In the genomic region with DNA sequence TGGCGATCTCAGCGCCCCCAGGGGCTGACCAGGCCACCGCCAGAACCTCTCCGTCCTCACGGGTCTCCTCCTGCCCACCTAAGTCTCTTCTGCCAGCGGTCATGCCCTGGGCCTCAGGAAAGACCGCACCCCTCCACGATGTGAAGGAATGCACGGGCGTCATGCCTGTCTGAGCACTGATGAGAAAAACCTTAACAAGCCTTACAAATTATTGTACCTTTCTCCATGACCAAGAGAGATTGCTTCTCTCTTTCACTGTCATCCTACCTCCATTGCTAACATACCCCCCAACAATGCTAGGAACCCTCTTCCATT, we compare ENCODE assay signal across 8 cellular contexts. TPM values are rescaled to one million over a fixed set of nuclear protein-coding genes. Genes with fewer than 3 reads are reported as not detected.
DNase-seq lines count a peak whose midpoint lies in the region; ATAC-seq, FAIRE-seq and TF ChIP-seq lines count a peak whose summit lies in the region.
"Not testable (repeated sequence)": the region's sequence is repeated elsewhere in the genome, so short reads cannot be mapped to it uniquely, and the experiment has no call there.

No MANE protein-coding gene starts in this region.

- H3K36me3 Mint-ChIP-seq in activated CD4-positive, alpha-beta T cell treated with anti-CD3 and anti-CD28 coated beads, Interleukin-2, amount 10 ng/mL, durations not matched to agents 24 days and 14 days (ENCODE audit: low read depth) = not testable (repeated sequence)

- not testable (repeated sequence) for H3K9me3 Mint-ChIP-seq in activated CD4-positive, alpha-beta T cell treated with anti-CD3 and anti-CD28 coated beads, Interleukin-2, amount 10 ng/mL, durations not matched to agents 24 days and 14 days

- H3K27ac ChIP-seq in KMS-11 (peak overlapping the region; percentile 91), mammary epithelial cell (ENCODE audit: insufficient read depth, low read depth, low read length) (peak overlapping the region; percentile 81), foreskin keratinocyte (peak overlapping the region; percentile 89), lower lobe of right lung (peak overlapping the region; percentile 95), psoas muscle (peak overlapping the region; percentile 96), urinary bladder (ENCODE audit: low read depth) (peak overlapping the region; percentile 97)

- not testable (repeated sequence) for H3K36me3 ChIP-seq in KMS-11 (ENCODE audit: insufficient read depth); mammary epithelial cell (ENCODE audit: insufficient read depth, low read length); lower lobe of right lung; psoas muscle (ENCODE audit: insufficient read depth in 1 of 2, low read depth in 1 of 2); urinary bladder (ENCODE audit: insufficient read depth)

- peak overlapping the region; percentile 84 for H3K9ac ChIP-seq in KMS-11
- peak overlapping the region; percentile 74 for H3K9ac ChIP-seq in mammary epithelial cell (ENCODE audit: insufficient read depth, low read length)

- peak overlapping the region; percentile 93 for H3K4me3 Mint-ChIP-seq in activated CD4-positive, alpha-beta T cell treated with anti-CD3 and anti-CD28 coated beads, Interleukin-2, amount 10 ng/mL, durations not matched to agents 24 days and 14 days

- not testable (repeated sequence) for H3K27me3 ChIP-seq in KMS-11 (ENCODE audit: insufficient read depth, low read depth); mammary epithelial cell (ENCODE audit: insufficient read depth, low read length); foreskin keratinocyte; lower lobe of right lung (ENCODE audit: low read depth); psoas muscle (ENCODE audit: insufficient read depth in 3 of 3, low read length in 2 of 3)

- H3K4me1 Mint-ChIP-seq in activated CD4-positive, alpha-beta T cell treated with anti-CD3 and anti-CD28 coated beads, Interleukin-2, amount 10 ng/mL, durations not matched to agents 24 days and 14 days = not testable (repeated sequence)

- H2AFZ ChIP-seq in KMS-11 (ENCODE audit: low read depth) (peak overlapping the region; percentile 92), mammary epithelial cell (ENCODE audit: low read depth, low read length) (peak overlapping the region; percentile 93)

- TSS peak; percentile 95 for BruUV-seq in mammary epithelial cell (replicated peaks; lab: Mats Ljungman, UMichigan)

- TF ChIP-seq CTCF in KMS-11 (conservative IDR thresholded peaks at IDR 0.05; ENCODE audit: low read depth, low read length); mammary epithelial cell (conservative IDR thresholded peaks at IDR 0.05 in 1 of 2, IDR thresholded peaks at IDR 0.05 in 1 of 2; ENCODE audit: extremely low read depth in 1 of 2, insufficient read depth in 1 of 2, low read depth in 1 of 2, low read length in 2 of 2); foreskin keratinocyte (conservative IDR thresholded peaks at IDR 0.05); lower lobe of right lung (IDR thresholded peaks at IDR 0.05); psoas muscle (IDR thresholded peaks at IDR 0.05): not testable (repeated sequence)

- not testable (repeated sequence) for H3K9me3 ChIP-seq in mammary epithelial cell (replicated peaks; ENCODE audit: insufficient read depth, low read length); lower lobe of right lung; psoas muscle

- FAIRE-seq in GM12891 (lab: Jason Lieb, UNC) = peak; percentile 82

- in situ Hi-C loops in mammary epithelial cell (cut with MboI; ENCODE audit: low sequenced_read_pairs in 2 of 2) = not testable (repeated sequence)

- intact Hi-C loops in activated CD4-positive, alpha-beta T cell treated with anti-CD3 and anti-CD28 coated beads, Interleukin-2, amount 10 ng/mL, durations not matched to agents 24 days and 14 days (cut with micrococcal nuclease); mammary epithelial cell (cut with micrococcal nuclease); lower lobe of right lung (cut with DNase I); psoas muscle (cut with DNase I): not testable (repeated sequence)

- ATAC-seq in foreskin keratinocyte = peak; percentile 2
- ATAC-seq in lower lobe of right lung = peak in 1 of 2 donors; percentile 40
- ATAC-seq in psoas muscle = not testable (repeated sequence)

- WGBS in mammary epithelial cell (ENCODE audit: low coverage, missing lambda C conversion rate) = 3% methylated on average over 9 of the region's 10 CpGs
- 0 to 3% (median 1%) methylated on average over 10 of the region's 10 CpGs for WGBS in psoas muscle, 3 donors
- 1% methylated on average over 10 of the region's 10 CpGs for WGBS in urinary bladder

- not testable (repeated sequence) for DNase-seq in GM12891 (ENCODE audit: insufficient read length, low spot score); activated CD4-positive, alpha-beta T cell treated with anti-CD3 and anti-CD28 coated beads, Interleukin-2, amount 10 ng/mL, durations not matched to agents 24 days and 14 days; mammary epithelial cell; foreskin keratinocyte; lower lobe of right lung; psoas muscle

- peak overlapping the region; percentile 82 for H3K4me2 ChIP-seq in KMS-11
- peak overlapping the region; percentile 77 for H3K4me2 ChIP-seq in mammary epithelial cell (ENCODE audit: insufficient read depth, low read depth, low read length)

- not testable (repeated sequence) for H3K4me1 ChIP-seq in KMS-11 (ENCODE audit: low read depth, poor library complexity, severe bottlenecking); mammary epithelial cell (ENCODE audit: insufficient read depth, low read length); foreskin keratinocyte; lower lobe of right lung; psoas muscle; urinary bladder (ENCODE audit: insufficient read depth)

- peak overlapping the region; percentile 98 for H3K27ac Mint-ChIP-seq in activated CD4-positive, alpha-beta T cell treated with anti-CD3 and anti-CD28 coated beads, Interleukin-2, amount 10 ng/mL, durations not matched to agents 24 days and 14 days

- not testable (repeated sequence) for H4K20me1 ChIP-seq in KMS-11 (ENCODE audit: insufficient read depth); mammary epithelial cell (ENCODE audit: insufficient read depth, low read length)

- H3K79me2 ChIP-seq in KMS-11 (ENCODE audit: insufficient read depth, low read depth); mammary epithelial cell (ENCODE audit: insufficient read depth, low read length): not testable (repeated sequence)

- not testable (repeated sequence) for H3K4me3 ChIP-seq in KMS-11 (IDR thresholded peaks at IDR 0.05; ENCODE audit: insufficient read depth, low read depth, low read length)
- H3K4me3 ChIP-seq in mammary epithelial cell (replicated peaks in 1 of 3; ENCODE audit: insufficient read depth in 1 of 3, low read depth in 2 of 3, low read length in 3 of 3) (peak overlapping the region; percentile 63 to 68 (median 67)), lower lobe of right lung (peak overlapping the region; percentile 58), psoas muscle (peak overlapping the region; percentile 89), urinary bladder (ENCODE audit: low read depth, low read length) (peak overlapping the region; percentile 50)

- TF ChIP-seq POLR2A in GM12891 (IDR thresholded peaks at IDR 0.05; ENCODE audit: low read depth, low read length) = not testable (repeated sequence)

- dilution Hi-C loops in mammary epithelial cell (cut with HindIII; ENCODE audit: low sequenced_read_pairs) = not testable (repeated sequence)

- CTCF ChIA-PET in mammary epithelial cell (lab: Charles Lee; ENCODE audit: low non-redundant PET) = interaction anchor here (0.6 kb wide), 1 partner anchor 60 kb away, joined by 6 read pairs; no protein-coding TSS in a partner anchor

- H3K27me3 Mint-ChIP-seq in activated CD4-positive, alpha-beta T cell treated with anti-CD3 and anti-CD28 coated beads, Interleukin-2, amount 10 ng/mL, durations not matched to agents 24 days and 14 days = not testable (repeated sequence)

RNA-seq across cellular contexts. Expression of a gene that starts 22.9 kb away (rescaled TPM):
- 23.1 TPM for polyA plus RNA-seq in GM12891 (2012; ENCODE audit: low read depth, missing spikeins)
- total RNA-seq in activated CD4-positive, alpha-beta T cell treated with anti-CD3 and anti-CD28 coated beads, Interleukin-2, amount 10 ng/mL, durations not matched to agents 24 days and 14 days = 27.3 and 28.3 TPM in 2 replicates
- total RNA-seq in mammary epithelial cell (10 to 100 TPM; 10.3 to 22.5 TPM), foreskin keratinocyte (7.8 and 9.5 TPM in 2 replicates), lower lobe of right lung (20.6 TPM), psoas muscle (1 to 10 TPM; 3.4 to 8.6 (median 6.2) TPM), urinary bladder (19.7 TPM)
- polyA plus RNA-seq in mammary epithelial cell (11.9 TPM), foreskin keratinocyte (4.7 and 5.8 TPM in 2 replicates), psoas muscle (1 to 10 TPM; 4.0 to 9.9 (median 5.3) TPM), urinary bladder (22.5 TPM)
- polyA minus RNA-seq in mammary epithelial cell = 1.8 TPM

RNA-seq across cellular contexts. Expression of a gene that starts 38.3 kb away (rescaled TPM):
- 14.4 TPM for polyA plus RNA-seq in GM12891 (2012; ENCODE audit: low read depth, missing spikeins)
- 20.4 and 20.7 TPM in 2 replicates for total RNA-seq in activated CD4-positive, alpha-beta T cell treated with anti-CD3 and anti-CD28 coated beads, Interleukin-2, amount 10 ng/mL, durations not matched to agents 24 days and 14 days
- total RNA-seq in mammary epithelial cell (10 to 100 TPM; 11.0 to 13.6 TPM), foreskin keratinocyte (6.4 and 10.5 TPM in 2 replicates), lower lobe of right lung (17.7 TPM), psoas muscle (1 to 10 TPM; 1.1 to 2.7 (median 2.3) TPM), urinary bladder (13.5 TPM)
- polyA plus RNA-seq in mammary epithelial cell (16.9 TPM), foreskin keratinocyte (9.3 and 11.3 TPM in 2 replicates), psoas muscle (1 to 10 TPM; 1.6 to 5.4 (median 2.7) TPM), urinary bladder (22.5 TPM)
- polyA minus RNA-seq in mammary epithelial cell = 5.7 TPM
